Comparison of ENCODE assay signal across 8 cellular contexts in the genomic region with DNA sequence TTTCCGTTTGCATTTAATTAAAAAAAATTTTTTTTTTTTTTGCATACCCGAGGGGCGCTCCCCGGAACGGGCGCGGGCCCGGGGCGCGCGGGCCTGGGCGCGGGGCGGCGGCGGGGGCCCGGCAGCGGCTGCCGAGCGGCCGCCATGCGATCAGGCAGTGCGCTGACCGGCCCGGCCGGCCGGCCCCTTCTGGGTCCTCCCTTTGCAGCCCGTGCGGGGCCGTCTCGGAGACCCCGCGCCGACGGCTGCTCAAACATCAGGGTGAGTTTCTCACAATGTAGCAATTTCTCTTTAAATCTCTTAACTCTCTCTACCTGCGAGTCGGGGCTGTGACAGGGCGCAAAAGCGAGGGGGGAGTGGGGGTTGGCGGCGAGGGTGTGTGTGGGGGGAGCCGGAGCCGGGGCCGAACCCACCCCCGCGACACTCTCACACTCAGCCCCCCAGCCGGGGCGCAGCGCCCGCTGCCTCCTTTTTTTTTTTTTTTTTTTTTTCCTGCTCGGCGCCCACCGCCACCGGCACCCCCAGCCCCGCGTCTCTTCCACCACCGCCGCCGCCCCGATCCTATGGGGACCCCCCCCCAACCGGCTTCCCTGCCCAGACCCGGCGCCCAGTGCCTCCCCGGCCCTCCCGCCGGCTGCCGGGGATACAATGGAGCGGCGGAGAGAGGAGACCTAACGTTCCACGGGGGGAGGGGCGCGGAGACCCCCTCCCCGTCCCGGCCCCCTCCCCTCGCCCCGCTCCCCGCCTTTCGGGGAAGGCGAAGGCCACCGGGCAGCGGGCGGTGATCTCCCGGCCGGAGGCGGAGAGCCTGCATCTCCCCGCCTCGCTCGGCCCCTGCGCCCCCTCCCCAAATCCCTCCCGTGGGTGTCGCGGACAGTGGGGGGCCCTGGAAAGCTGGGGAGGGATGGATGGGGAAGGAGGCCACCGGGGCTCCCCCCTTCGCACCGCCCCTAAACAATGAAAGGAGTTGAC. TPM values are rescaled to one million over a fixed set of nuclear protein-coding genes. Genes with fewer than 3 reads are reported as not detected.
DNase-seq lines count a peak whose midpoint lies in the region; ATAC-seq, FAIRE-seq and TF ChIP-seq lines count a peak whose summit lies in the region.

Gene BICRA, plus strand, starts transcription at position 227 of the 972 bp plus-strand sequence. CDS start 64,441 bp downstream, outside the sequence.

- H3K27ac ChIP-seq in ACC112 (ENCODE audit: low read depth, low read length) = peak within 1 kb of the TSS; percentile 86
- H3K27ac ChIP-seq in keratinocyte (ENCODE audit: control insufficient read depth, insufficient read depth, low read length) = peak within 1 kb of the TSS; percentile 88

- DNase-seq in NCI-H2171 (lab: John Stamatoyannopoulos, UW) = peak; percentile 79
- DNase-seq in activated CD4-positive, CD25-positive, alpha-beta regulatory T cell treated with anti-CD3 and anti-CD28 coated beads, Interleukin-2, amount 50 U/mL, for 72 hours = peak; percentile 86
- peak; percentile 66 to 80 for DNase-seq in central memory CD8-positive, alpha-beta T cell (ENCODE audit: low spot score in 2 of 2)
- DNase-seq in keratinocyte (ENCODE audit: low read depth, low spot score) = no peak
- DNase-seq in stimulated activated CD4-positive, alpha-beta T cell treated with anti-CD3 and anti-CD28 coated beads, Interleukin-12 subunit alpha, Interleukin-12 subunit beta, amount 100 ng/mL, for 4 hours = peak; percentile 77

- no peak for TF ChIP-seq CTCF in keratinocyte (optimal IDR thresholded peaks at IDR 0.05 in 1 of 3, IDR thresholded peaks at IDR 0.05 in 1 of 3, conservative IDR thresholded peaks at IDR 0.05 in 1 of 3; ENCODE audit: extremely low read depth in 1 of 3, insufficient read depth in 2 of 3, low read length in 3 of 3)

- H3K9ac ChIP-seq in keratinocyte (ENCODE audit: control insufficient read depth, extremely low read depth, insufficient read depth, low read length) = peak within 1 kb of the TSS; percentile 92

- peak within 1 kb of the TSS; percentile 82 for H3K4me2 ChIP-seq in keratinocyte (ENCODE audit: control insufficient read depth, extremely low read depth, insufficient read depth, low read depth, low read length)

- dilution Hi-C loops in keratinocyte (cut with MboI; ENCODE audit: extremely low pct_ligation_motif_present, low sequenced_read_pairs) = no loop called here

- H3K4me3 ChIP-seq in ACC112 (ENCODE audit: low read depth, low read length) = peak within 1 kb of the TSS; percentile 92
- peak within 1 kb of the TSS; percentile 85 to 98 (median 88) for H3K4me3 ChIP-seq in keratinocyte (ENCODE audit: control insufficient read depth in 2 of 3, extremely low read depth in 1 of 3, insufficient read depth in 2 of 3, low read depth in 1 of 3, low read length in 3 of 3)

- H3K9me1 ChIP-seq in keratinocyte (ENCODE audit: control insufficient read depth, extremely low read depth, insufficient read depth, low read length) = no peaks in the 10 kb centered on the region

- H3K27me3 Mint-ChIP-seq in central memory CD8-positive, alpha-beta T cell = no peaks in the 10 kb centered on the region

- H3K4me3 Mint-ChIP-seq in central memory CD8-positive, alpha-beta T cell = peak within 1 kb of the TSS; percentile 87

- H2AFZ ChIP-seq in ACC112 (ENCODE audit: low read length, unreplicated experiment) (peak within 1 kb of the TSS; percentile 72), keratinocyte (ENCODE audit: control insufficient read depth, low read length) (peak within 1 kb of the TSS; percentile 83)

- peaks cover 54% of the 10 kb centered on the region for H3K79me2 ChIP-seq in ACC112 (ENCODE audit: control insufficient read depth, insufficient read depth, low read length, unreplicated experiment)
- H3K79me2 ChIP-seq in keratinocyte (ENCODE audit: control insufficient read depth, insufficient read depth, low read length) = peaks cover 50% of the 10 kb centered on the region

- peaks cover 43% of the 10 kb centered on the region for H3K4me1 Mint-ChIP-seq in central memory CD8-positive, alpha-beta T cell

- H4K20me1 ChIP-seq in keratinocyte (ENCODE audit: control insufficient read depth, extremely low read depth, insufficient read depth, low read length) = peaks cover 8% of the 10 kb centered on the region

- H3K36me3 Mint-ChIP-seq in central memory CD8-positive, alpha-beta T cell (ENCODE audit: insufficient read depth) = peaks cover 12% of the 10 kb centered on the region

- no peaks in the 10 kb centered on the region for H3K9me3 Mint-ChIP-seq in central memory CD8-positive, alpha-beta T cell

- ATAC-seq in GM18858 (IDR thresholded peaks at IDR 0.05; ENCODE audit: unreplicated experiment) = peak; percentile 24
- peak; percentile 38 for ATAC-seq in HG03064 (IDR thresholded peaks at IDR 0.05; ENCODE audit: low read depth, unreplicated experiment)
- peak; percentile 74 for ATAC-seq in central memory CD8-positive, alpha-beta T cell (replicated peaks; ENCODE audit: extremely low read depth, poor library complexity, severe bottlenecking)

- H3K36me3 ChIP-seq in ACC112 (ENCODE audit: insufficient read depth, low read length) (no peaks in the 10 kb centered on the region; the same call in 1 of the 2 replicates), keratinocyte (ENCODE audit: control insufficient read depth in 2 of 2, extremely low read depth in 1 of 2, insufficient read depth in 2 of 2, low read length in 2 of 2) (peaks cover 0 to 2% of the 10 kb centered on the region in 2 experiments)

- peak within 1 kb of the TSS; percentile 83 for H3K27ac Mint-ChIP-seq in central memory CD8-positive, alpha-beta T cell (ENCODE audit: low read depth)

- no peak for FAIRE-seq in keratinocyte (lab: Jason Lieb, UNC)

- H3K9me3 ChIP-seq in keratinocyte (ENCODE audit: control insufficient read depth, low read depth, low read length) = no peaks in the 10 kb centered on the region

- H3K4me1 ChIP-seq in ACC112 (ENCODE audit: control insufficient read depth, insufficient read depth, low read length, unreplicated experiment) (peaks cover 18% of the 10 kb centered on the region), keratinocyte (ENCODE audit: control insufficient read depth, extremely low read depth, insufficient read depth, low read length) (peaks cover 7% of the 10 kb centered on the region)

- H3K27me3 ChIP-seq in ACC112 (ENCODE audit: insufficient read depth, low read length) (no peaks in the 10 kb centered on the region), keratinocyte (ENCODE audit: control insufficient read depth, extremely low read depth, insufficient read depth, low read length) (no peaks in the 10 kb centered on the region)

RNA-seq across cellular contexts. Expression of gene BICRA, which starts in this region (rescaled TPM):
- 0.28 to 0.50 TPM (median 0.42 TPM) in 3 replicates for polyA plus RNA-seq in keratinocyte
- polyA plus RNA-seq in keratinocyte (2011; ENCODE audit: low read depth) = 1.0 TPM
- polyA plus RNA-seq in keratinocyte (2011; cell fraction: cytosol; rRNA removed) = 0.19 and 0.39 TPM in 2 replicates
- polyA plus RNA-seq in keratinocyte (2011; cell fraction: nucleus; rRNA removed) = 5.0 and 5.1 TPM in 2 replicates
- 2.8 and 4.8 TPM in 2 replicates for polyA plus RNA-seq in keratinocyte (2012; ENCODE audit: low replicate concordance)
- 0.86 to 14.4 TPM (median 4.5 TPM) in 3 replicates for polyA minus RNA-seq in keratinocyte
- polyA minus RNA-seq in keratinocyte (2011; cell fraction: cytosol; rRNA and poly(A)+ RNA removed) = 3.8 TPM
- 7.5 and 8.1 TPM in 2 replicates for polyA minus RNA-seq in keratinocyte (2011; cell fraction: nucleus; rRNA and poly(A)+ RNA removed)

Comparison
In these comparisons a context has a peak if more than half of its experiments do, and no peak if none do; other contexts are left out.
1. ATAC-seq: peak in every context shown above with its lines; median percentile 74 in central memory CD8-positive, alpha-beta T cell; 38 in HG03064; 24 in GM18858.